In the genomic region with DNA sequence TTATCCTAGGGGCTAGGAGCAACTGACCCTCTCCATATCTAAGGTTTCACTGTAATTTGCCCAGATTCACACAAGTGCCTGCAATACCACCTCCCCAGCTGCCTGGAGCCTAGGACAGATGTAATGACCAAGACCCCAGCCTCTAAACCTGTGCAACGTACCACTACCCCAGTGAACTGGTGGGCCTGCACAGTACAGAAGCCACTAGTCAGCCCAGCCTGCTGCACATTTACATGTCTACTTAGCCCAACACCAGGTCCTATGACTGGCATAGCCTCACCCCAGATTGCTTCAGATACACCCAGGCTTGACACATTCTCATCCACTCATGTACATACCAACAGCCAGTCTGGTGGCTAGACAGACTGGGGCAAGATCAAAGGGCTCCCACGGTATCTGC, we compare ENCODE assay signal across 32 cellular contexts.
"Had no signal": no experiment of that assay in that cellular context is flagged by ENCODE, and none has a peak within 500 bp of the region (broad histone marks: within the 10 kb centered on the region; RNA-seq: fewer than 3 reads in every experiment).

No MANE protein-coding gene starts in this region.

- H3K27ac ChIP-seq: ascending aorta, cardiac muscle cell, SJCRH30, SK-N-MC had no signal

- H3K4me3 ChIP-seq: ascending aorta, cardiac muscle cell, SJCRH30, SK-N-MC had no signal

- H3K36me3 ChIP-seq: ascending aorta, cardiac muscle cell, SJCRH30 had no signal

- H3K27me3 Mint-ChIP-seq: activated CD4-positive, alpha-beta T cell treated with anti-CD3 and anti-CD28 coated beads for 36 hours; activated CD4-positive, alpha-beta T cell treated with anti-CD3 and anti-CD28 coated beads, Interleukin-2, amount 10 ng/mL, durations not matched to agents 7 days and 5 days; central memory CD8-positive, alpha-beta T cell had no signal

- H3K4me3 Mint-ChIP-seq: activated CD4-positive, alpha-beta T cell treated with anti-CD3 and anti-CD28 coated beads for 36 hours; activated CD4-positive, alpha-beta T cell treated with anti-CD3 and anti-CD28 coated beads, Interleukin-2, amount 10 ng/mL, durations not matched to agents 7 days and 5 days; activated naive CD4-positive, alpha-beta T cell treated with anti-CD3 and anti-CD28 coated beads for 36 hours; activated T-cell treated with anti-CD3 and anti-CD28 coated beads, Interleukin-2, amount 50 U/mL, for 4 hours; activated T-helper 1 cell treated with anti-CD3 and anti-CD28 coated beads, Interleukin-12 subunit alpha, Interleukin-12 subunit beta, Interleukin-2, Interleukin-4 antibody, amounts not matched to agents 30 ng/mL and 10 ng/mL and 1 ng/mL, durations not matched to agents 14 hours and 24 hours and 36 hours; central memory CD8-positive, alpha-beta T cell; T-helper 1 cell treated with Interleukin-12 subunit alpha and Interleukin-12 subunit beta and Interleukin-4 antibody, amounts not matched to agents 30 μg/mL and 1 μg/mL, for 36 hours; T-helper 2 cell treated with Interferon-gamma antibody and Interleukin-4, amounts not matched to agents 5 μg/mL and 100 μg/mL, for 36 hours; WTC11 had no signal

- DNase-seq: activated CD4-positive, alpha-beta T cell treated with anti-CD3 and anti-CD28 coated beads for 36 hours; activated CD4-positive, alpha-beta T cell treated with anti-CD3 and anti-CD28 coated beads, Interleukin-2, amount 10 ng/mL, durations not matched to agents 7 days and 5 days; activated CD4-positive, alpha-beta T cell treated with anti-CD3 and anti-CD28 coated beads, Interleukin-2, amount 50 U/mL, for 48 hours; activated CD8-positive, alpha-beta memory T cell treated with anti-CD3 and anti-CD28 coated beads, Interleukin-2, amount 50 U/mL, for 4 hours; activated gamma-delta T cell treated with Interleukin-2 at 50 U/mL for 16 hours; activated naive CD4-positive, alpha-beta T cell treated with anti-CD3 and anti-CD28 coated beads for 36 hours; activated T-cell treated with anti-CD3 and anti-CD28 coated beads for 4 hours; activated T-cell treated with anti-CD3 and anti-CD28 coated beads, Interleukin-2, amount 50 U/mL, for 4 hours; amniotic stem cell; NCI-H1092 treated with DMSO at 0.1 percent for 48 hours; NCI-H1417; NCI-H146; NCI-H187; NCI-H2029 treated with DMSO at 0.1 percent for 48 hours; NCI-H2107; NCI-H2171; NCI-H446; NCI-H510A treated with DMSO at 0.1 percent for 48 hours; NCI-H526 treated with DMSO at 0.1 percent for 48 hours; SHP77; SJCRH30 had no signal

- H3K36me3 Mint-ChIP-seq: activated naive CD4-positive, alpha-beta T cell treated with anti-CD3 and anti-CD28 coated beads, Interleukin-2, amount 50 U/mL, for 72 hours had no signal

- H3K4me1 ChIP-seq: ascending aorta, SJCRH30 had no signal

- H3K27ac Mint-ChIP-seq: activated CD4-positive, alpha-beta T cell treated with anti-CD3 and anti-CD28 coated beads for 36 hours; activated CD4-positive, alpha-beta T cell treated with anti-CD3 and anti-CD28 coated beads, Interleukin-2, amount 10 ng/mL, durations not matched to agents 7 days and 5 days; activated naive CD4-positive, alpha-beta T cell treated with anti-CD3 and anti-CD28 coated beads for 36 hours; activated naive CD4-positive, alpha-beta T cell treated with anti-CD3 and anti-CD28 coated beads, Interleukin-2, amount 50 U/mL, for 72 hours; activated T-helper 1 cell treated with anti-CD3 and anti-CD28 coated beads, Interleukin-12 subunit alpha, Interleukin-12 subunit beta, Interleukin-2, Interleukin-4 antibody, amounts not matched to agents 30 ng/mL and 10 ng/mL and 1 ng/mL, durations not matched to agents 14 hours and 24 hours and 36 hours; T-helper 1 cell treated with Interleukin-12 subunit alpha and Interleukin-12 subunit beta and Interleukin-4 antibody, amounts not matched to agents 30 μg/mL and 1 μg/mL, for 36 hours; T-helper 2 cell treated with Interferon-gamma antibody and Interleukin-4, amounts not matched to agents 5 μg/mL and 100 μg/mL, for 36 hours; WTC11 had no signal

- ATAC-seq: activated CD4-positive, alpha-beta T cell treated with anti-CD3 and anti-CD28 coated beads for 36 hours; activated CD4-positive, CD25-positive, alpha-beta regulatory T cell treated with anti-CD3 and anti-CD28 coated beads, Interleukin-2, amount 50 U/mL, for 24 hours; activated naive CD4-positive, alpha-beta T cell treated with anti-CD3 and anti-CD28 coated beads, Interleukin-2, amount 50 U/mL, for 72 hours; activated T-cell treated with anti-CD3 and anti-CD28 coated beads, Interleukin-2, amount 50 U/mL, for 4 hours; Panc1; WTC11 had no signal

- H3K27me3 ChIP-seq: ascending aorta, cardiac muscle cell, SJCRH30 had no signal

- H3K9me3 ChIP-seq: ascending aorta, SJCRH30 had no signal

- H3K4me1 Mint-ChIP-seq: activated CD4-positive, alpha-beta T cell treated with anti-CD3 and anti-CD28 coated beads for 36 hours; activated CD4-positive, alpha-beta T cell treated with anti-CD3 and anti-CD28 coated beads, Interleukin-2, amount 10 ng/mL, durations not matched to agents 7 days and 5 days; central memory CD8-positive, alpha-beta T cell; WTC11 had no signal
